ENCODE assay signal across 1 cellular context in the genomic region with DNA sequence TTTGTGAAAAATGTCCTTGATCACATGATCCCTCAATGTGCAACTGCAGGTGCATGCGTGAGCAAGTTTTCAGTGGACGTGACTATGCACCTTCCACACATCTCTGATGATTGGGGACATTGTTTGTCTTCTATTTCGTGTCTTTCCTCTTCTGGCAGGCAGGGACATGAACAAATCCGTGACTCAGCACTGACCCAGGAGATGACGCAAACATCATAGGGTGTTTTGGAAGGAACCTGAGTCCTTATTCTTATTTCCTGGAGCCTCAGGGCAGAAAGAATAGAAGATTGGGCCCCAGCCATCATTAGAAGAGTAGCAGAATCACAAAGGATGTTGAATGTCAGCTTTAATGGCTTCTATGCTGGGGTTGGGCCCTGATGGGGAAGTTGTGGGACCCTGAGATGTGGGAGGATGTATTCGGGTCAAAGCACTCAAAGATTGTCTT.
TF ChIP-seq lines count a peak whose summit lies in the region.

No MANE protein-coding gene starts in this region.

TF ChIP-seq in H1, 55 proteins besides CTCF, POLR2A, EP300 and RAD21:
- no peak for TF ChIP-seq RFX5 (IDR thresholded peaks at IDR 0.05; ENCODE audit: borderline replicate concordance, low read depth, low read length)
